Comparison of ENCODE assay signal across 18 cellular contexts in the genomic region with DNA sequence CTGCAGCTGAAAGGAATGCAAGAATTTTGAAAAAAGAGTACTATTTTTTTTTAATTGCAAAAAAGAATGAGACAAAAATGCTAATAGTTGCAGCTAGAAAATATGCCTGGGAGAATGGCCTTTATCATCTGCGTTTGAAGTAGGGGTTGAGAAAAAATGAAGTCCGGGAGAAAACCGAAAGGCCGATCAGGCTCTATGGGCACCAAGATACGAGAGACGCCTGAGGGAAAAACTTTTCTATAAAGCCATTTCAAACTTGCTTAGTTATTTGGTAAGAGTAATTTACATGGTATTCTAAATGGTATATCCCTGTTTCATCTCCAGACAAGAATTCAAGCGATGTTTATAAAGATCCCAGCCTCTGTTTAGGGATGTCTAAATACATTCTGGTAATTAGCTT.
"Had no signal": no experiment of that assay in that cellular context is flagged by ENCODE, and none has a peak within 500 bp of the region (broad histone marks: within the 10 kb centered on the region; RNA-seq: fewer than 3 reads in every experiment).

No MANE protein-coding gene starts in this region.

- DNase-seq: central memory CD4-positive, alpha-beta T cell; dorsolateral prefrontal cortex; effector CD4-positive, alpha-beta T cell; kidney; natural killer cell; psoas muscle; right cardiac atrium; sigmoid colon; stimulated activated CD4-positive, alpha-beta T cell treated with anti-CD3 and anti-CD28 coated beads, Interleukin-15, amount 100 ng/mL, for 24 hours; stimulated activated CD4-positive, alpha-beta T cell treated with anti-CD3 and anti-CD28 coated beads, Interleukin-2, amount 100 ng/mL, for 48 hours; stimulated activated naive B cell treated with anti-CD40 and anti-IgM and Interleukin-4, amounts not matched to agents 10 μg/mL and 1 μg/mL and 100 μg/mL, for 72 hours had no signal

- H3K27ac ChIP-seq: dorsolateral prefrontal cortex, psoas muscle, sigmoid colon, thoracic aorta, tibial nerve, vagina had no signal

- H3K36me3 Mint-ChIP-seq: memory B cell; natural killer cell; stimulated activated naive B cell treated with anti-CD40 and anti-IgM and Interleukin-4, amounts not matched to agents 10 μg/mL and 1 μg/mL and 100 μg/mL, for 72 hours had no signal

- H3K4me3 Mint-ChIP-seq: memory B cell; natural killer cell; stimulated activated naive B cell treated with anti-CD40 and anti-IgM and Interleukin-4, amounts not matched to agents 10 μg/mL and 1 μg/mL and 100 μg/mL, for 72 hours; stimulated activated naive CD8-positive, alpha-beta T cell treated with anti-CD3 and anti-CD28 coated beads, Interleukin-15, Interleukin-2, amounts not matched to agents 100 ng/mL and 50 ng/mL, for 24 hours had no signal

- H3K27ac Mint-ChIP-seq: memory B cell; natural killer cell; stimulated activated naive B cell treated with anti-CD40 and anti-IgM and Interleukin-4, amounts not matched to agents 10 μg/mL and 1 μg/mL and 100 μg/mL, for 72 hours; stimulated activated naive CD8-positive, alpha-beta T cell treated with anti-CD3 and anti-CD28 coated beads, Interleukin-15, Interleukin-2, amounts not matched to agents 100 ng/mL and 50 ng/mL, for 24 hours had no signal

- H3K9me3 ChIP-seq: psoas muscle, sigmoid colon, thoracic aorta, tibial nerve, vagina had no signal

- H3K27me3 ChIP-seq: sigmoid colon, tibial nerve, vagina had no signal

- H3K4me1 Mint-ChIP-seq: memory B cell; natural killer cell; stimulated activated naive B cell treated with anti-CD40 and anti-IgM and Interleukin-4, amounts not matched to agents 10 μg/mL and 1 μg/mL and 100 μg/mL, for 72 hours had no signal

- ATAC-seq: left lobe of liver; natural killer cell; psoas muscle; right cardiac atrium; stimulated activated naive B cell treated with anti-CD40 and anti-IgM and Interleukin-4, amounts not matched to agents 10 μg/mL and 1 μg/mL and 100 μg/mL, for 72 hours had no signal

- H3K4me3 ChIP-seq: dorsolateral prefrontal cortex, lung, psoas muscle, sigmoid colon, thoracic aorta, tibial nerve, vagina had no signal

- H3K36me3 ChIP-seq: sigmoid colon, thoracic aorta, tibial nerve, vagina had no signal

- H3K9me3 Mint-ChIP-seq: memory B cell; natural killer cell; stimulated activated naive B cell treated with anti-CD40 and anti-IgM and Interleukin-4, amounts not matched to agents 10 μg/mL and 1 μg/mL and 100 μg/mL, for 72 hours; stimulated activated naive CD8-positive, alpha-beta T cell treated with anti-CD3 and anti-CD28 coated beads, Interleukin-15, Interleukin-2, amounts not matched to agents 100 ng/mL and 50 ng/mL, for 24 hours had no signal

- H3K4me1 ChIP-seq: psoas muscle, tibial nerve, vagina had no signal

- H3K27me3 Mint-ChIP-seq: stimulated activated naive B cell treated with anti-CD40 and anti-IgM and Interleukin-4, amounts not matched to agents 10 μg/mL and 1 μg/mL and 100 μg/mL, for 72 hours had no signal
